ENCODE assay signal across 1 cellular context in the genomic region with DNA sequence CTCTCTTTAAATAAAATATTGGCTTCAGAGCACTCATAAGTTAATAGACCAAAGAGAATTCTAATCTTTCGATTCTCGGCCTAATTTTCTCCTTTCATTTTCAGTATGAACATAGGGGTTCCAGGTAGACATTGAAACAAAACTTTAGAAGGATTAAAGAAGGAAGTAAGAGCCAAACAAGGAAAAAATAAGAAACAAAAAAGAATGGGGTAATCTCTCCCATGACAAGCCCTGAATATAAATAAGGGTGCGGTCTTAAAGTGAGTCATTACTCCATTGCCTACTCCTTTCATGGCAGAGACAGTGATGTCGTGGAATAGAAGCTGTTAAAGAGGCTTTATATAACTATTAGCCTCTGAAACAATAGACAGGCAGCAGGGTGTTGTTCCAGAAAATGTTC.
TF ChIP-seq lines count a peak whose summit lies in the region.

No MANE protein-coding gene starts in this region.

TF ChIP-seq in GM12878, 131 proteins besides CTCF, POLR2A, EP300 and RAD21 (continued from another document):
- TF ChIP-seq, protein P1, sequence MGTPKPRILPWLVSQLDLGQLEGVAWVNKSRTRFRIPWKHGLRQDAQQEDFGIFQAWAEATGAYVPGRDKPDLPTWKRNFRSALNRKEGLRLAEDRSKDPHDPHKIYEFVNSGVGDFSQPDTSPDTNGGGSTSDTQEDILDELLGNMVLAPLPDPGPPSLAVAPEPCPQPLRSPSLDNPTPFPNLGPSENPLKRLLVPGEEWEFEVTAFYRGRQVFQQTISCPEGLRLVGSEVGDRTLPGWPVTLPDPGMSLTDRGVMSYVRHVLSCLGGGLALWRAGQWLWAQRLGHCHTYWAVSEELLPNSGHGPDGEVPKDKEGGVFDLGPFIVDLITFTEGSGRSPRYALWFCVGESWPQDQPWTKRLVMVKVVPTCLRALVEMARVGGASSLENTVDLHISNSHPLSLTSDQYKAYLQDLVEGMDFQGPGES (IDR thresholded peaks at IDR 0.05) = no peak
- TF ChIP-seq, protein P2, sequence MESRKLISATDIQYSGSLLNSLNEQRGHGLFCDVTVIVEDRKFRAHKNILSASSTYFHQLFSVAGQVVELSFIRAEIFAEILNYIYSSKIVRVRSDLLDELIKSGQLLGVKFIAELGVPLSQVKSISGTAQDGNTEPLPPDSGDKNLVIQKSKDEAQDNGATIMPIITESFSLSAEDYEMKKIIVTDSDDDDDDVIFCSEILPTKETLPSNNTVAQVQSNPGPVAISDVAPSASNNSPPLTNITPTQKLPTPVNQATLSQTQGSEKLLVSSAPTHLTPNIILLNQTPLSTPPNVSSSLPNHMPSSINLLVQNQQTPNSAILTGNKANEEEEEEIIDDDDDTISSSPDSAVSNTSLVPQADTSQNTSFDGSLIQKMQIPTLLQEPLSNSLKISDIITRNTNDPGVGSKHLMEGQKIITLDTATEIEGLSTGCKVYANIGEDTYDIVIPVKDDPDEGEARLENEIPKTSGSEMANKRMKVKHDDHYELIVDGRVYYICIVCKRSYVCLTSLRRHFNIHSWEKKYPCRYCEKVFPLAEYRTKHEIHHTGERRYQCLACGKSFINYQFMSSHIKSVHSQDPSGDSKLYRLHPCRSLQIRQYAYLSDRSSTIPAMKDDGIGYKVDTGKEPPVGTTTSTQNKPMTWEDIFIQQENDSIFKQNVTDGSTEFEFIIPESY (IDR thresholded peaks at IDR 0.05) = no peak
- no peak for TF ChIP-seq SREBF2 (IDR thresholded peaks at IDR 0.05; ENCODE audit: low read length)
- TF ChIP-seq TCF7 (IDR thresholded peaks at IDR 0.05; ENCODE audit: borderline replicate concordance) = no peak
- no peak for TF ChIP-seq STAT1 (conservative IDR thresholded peaks at IDR 0.05)
- no peak for TF ChIP-seq NR2C2 (IDR thresholded peaks at IDR 0.05; ENCODE audit: borderline replicate concordance, control insufficient read depth, insufficient read length, low read depth)
- TF ChIP-seq BCL11A (IDR thresholded peaks at IDR 0.05; ENCODE audit: low read depth, low read length) = no peak
- TF ChIP-seq IKZF2 (IDR thresholded peaks at IDR 0.05) = peak in 1 of 2 experiments; percentile 14; a peak in 1 of 4 replicates
- no peak for TF ChIP-seq CEBPB (IDR thresholded peaks at IDR 0.05; ENCODE audit: borderline replicate concordance in 1 of 2, low read depth in 2 of 2, low read length in 2 of 2)
- no peak for TF ChIP-seq SUZ12 (IDR thresholded peaks at IDR 0.05; ENCODE audit: unreplicated experiment)
- TF ChIP-seq SIN3A (IDR thresholded peaks at IDR 0.05; ENCODE audit: low read depth, low read length) = no peak
- TF ChIP-seq, protein P3, sequence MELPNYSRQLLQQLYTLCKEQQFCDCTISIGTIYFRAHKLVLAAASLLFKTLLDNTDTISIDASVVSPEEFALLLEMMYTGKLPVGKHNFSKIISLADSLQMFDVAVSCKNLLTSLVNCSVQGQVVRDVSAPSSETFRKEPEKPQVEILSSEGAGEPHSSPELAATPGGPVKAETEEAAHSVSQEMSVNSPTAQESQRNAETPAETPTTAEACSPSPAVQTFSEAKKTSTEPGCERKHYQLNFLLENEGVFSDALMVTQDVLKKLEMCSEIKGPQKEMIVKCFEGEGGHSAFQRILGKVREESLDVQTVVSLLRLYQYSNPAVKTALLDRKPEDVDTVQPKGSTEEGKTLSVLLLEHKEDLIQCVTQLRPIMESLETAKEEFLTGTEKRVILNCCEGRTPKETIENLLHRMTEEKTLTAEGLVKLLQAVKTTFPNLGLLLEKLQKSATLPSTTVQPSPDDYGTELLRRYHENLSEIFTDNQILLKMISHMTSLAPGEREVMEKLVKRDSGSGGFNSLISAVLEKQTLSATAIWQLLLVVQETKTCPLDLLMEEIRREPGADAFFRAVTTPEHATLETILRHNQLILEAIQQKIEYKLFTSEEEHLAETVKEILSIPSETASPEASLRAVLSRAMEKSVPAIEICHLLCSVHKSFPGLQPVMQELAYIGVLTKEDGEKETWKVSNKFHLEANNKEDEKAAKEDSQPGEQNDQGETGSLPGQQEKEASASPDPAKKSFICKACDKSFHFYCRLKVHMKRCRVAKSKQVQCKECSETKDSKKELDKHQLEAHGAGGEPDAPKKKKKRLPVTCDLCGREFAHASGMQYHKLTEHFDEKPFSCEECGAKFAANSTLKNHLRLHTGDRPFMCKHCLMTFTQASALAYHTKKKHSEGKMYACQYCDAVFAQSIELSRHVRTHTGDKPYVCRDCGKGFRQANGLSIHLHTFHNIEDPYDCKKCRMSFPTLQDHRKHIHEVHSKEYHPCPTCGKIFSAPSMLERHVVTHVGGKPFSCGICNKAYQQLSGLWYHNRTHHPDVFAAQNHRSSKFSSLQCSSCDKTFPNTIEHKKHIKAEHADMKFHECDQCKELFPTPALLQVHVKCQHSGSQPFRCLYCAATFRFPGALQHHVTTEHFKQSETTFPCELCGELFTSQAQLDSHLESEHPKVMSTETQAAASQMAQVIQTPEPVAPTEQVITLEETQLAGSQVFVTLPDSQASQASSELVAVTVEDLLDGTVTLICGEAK (IDR thresholded peaks at IDR 0.05; ENCODE audit: borderline replicate concordance) = no peak
- no peak for TF ChIP-seq NFXL1 (IDR thresholded peaks at IDR 0.05; ENCODE audit: borderline replicate concordance)
- TF ChIP-seq RUNX3 (IDR thresholded peaks at IDR 0.05; ENCODE audit: low read length) = peak; percentile 30; the same call in 1 of the 2 replicates
